Comparison of ENCODE assay signal across 8 cellular contexts in the genomic region with DNA sequence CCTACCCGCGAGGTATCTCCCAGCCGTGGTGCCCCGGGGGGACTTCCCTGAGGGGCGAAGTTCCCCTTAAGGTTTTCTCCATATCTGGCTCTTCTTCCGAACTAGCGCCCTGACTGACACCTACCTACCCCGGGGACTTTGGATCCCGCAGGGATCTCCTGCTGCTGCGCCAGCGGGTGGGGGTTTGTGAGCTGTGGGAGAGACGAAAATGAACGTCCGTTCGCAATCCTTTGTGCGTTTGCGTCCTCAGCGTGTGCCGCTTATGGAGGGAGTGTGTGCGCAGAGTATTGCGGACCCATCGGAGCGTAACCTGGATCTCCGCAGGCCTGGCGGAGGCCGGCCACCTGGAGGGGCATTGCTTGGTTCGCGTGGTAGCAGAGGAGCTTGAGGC. TPM values are rescaled to one million over a fixed set of nuclear protein-coding genes. Genes with fewer than 3 reads are reported as not detected.
DNase-seq lines count a peak whose midpoint lies in the region; ATAC-seq and TF ChIP-seq lines count a peak whose summit lies in the region.

No MANE protein-coding gene starts in this region.

- H3K4me1 ChIP-seq in HUES48 (ENCODE audit: control insufficient read depth, insufficient read depth, low read length) (peaks cover 20% of the 10 kb centered on the region), lower lobe of right lung (peaks cover 21% of the 10 kb centered on the region)

- TF ChIP-seq CTCF in dorsolateral prefrontal cortex (IDR thresholded peaks at IDR 0.05 in 54 of 56, conservative IDR thresholded peaks at IDR 0.05 in 2 of 56; ENCODE audit: low read depth in 1 of 56, partially characterized antibody in 56 of 56): no peak
- no peak for TF ChIP-seq CTCF in lower lobe of right lung (IDR thresholded peaks at IDR 0.05)

- H3K36me3 ChIP-seq in HUES48 (ENCODE audit: control insufficient read depth, insufficient read depth, low read length): peaks cover 59% of the 10 kb centered on the region
- peaks cover 23% of the 10 kb centered on the region for H3K36me3 ChIP-seq in lower lobe of right lung

- H3K4me1 Mint-ChIP-seq in stimulated activated naive CD8-positive, alpha-beta T cell treated with anti-CD3 and anti-CD28 coated beads, Interleukin-15, amount 100 ng/mL, for 72 hours: peaks cover 52% of the 10 kb centered on the region

- H3K9ac ChIP-seq in HUES48 (ENCODE audit: low read depth, low read length): peak overlapping the region; percentile 96

- H3K27me3 ChIP-seq in HUES48 (ENCODE audit: control insufficient read depth, insufficient read depth, low read length) (no peaks in the 10 kb centered on the region), dorsolateral prefrontal cortex (no peaks in the 10 kb centered on the region), lower lobe of right lung (ENCODE audit: low read depth) (no peaks in the 10 kb centered on the region)

- H3K4me3 ChIP-seq in HUES48 (ENCODE audit: low read depth, low read length) (peak overlapping the region; percentile 91), dorsolateral prefrontal cortex (peak overlapping the region; percentile 65 to 98 (median 91)), lower lobe of right lung (peak overlapping the region; percentile 79)

- peak overlapping the region; percentile 96 for H3K27ac ChIP-seq in HUES48 (ENCODE audit: low read depth, low read length)
- peak overlapping the region in 53 of 59 donors; percentile 13 to 91 (median 77) for H3K27ac ChIP-seq in dorsolateral prefrontal cortex
- H3K27ac ChIP-seq in lower lobe of right lung: peak overlapping the region; percentile 83

- H3K9me3 Mint-ChIP-seq in stimulated activated naive CD8-positive, alpha-beta T cell treated with anti-CD3 and anti-CD28 coated beads, Interleukin-15, amount 100 ng/mL, for 72 hours: no peaks in the 10 kb centered on the region

- DNase-seq in CMK (ENCODE audit: low read depth) (peak; percentile 25), dorsolateral prefrontal cortex (peak in 6 of 10 donors; percentile 14 to 49 (median 34)), lower lobe of right lung (peak; percentile 51), DMS153 treated with DMSO at 0.1 percent for 48 hours (lab: John Stamatoyannopoulos, UW; ENCODE audit: unreplicated experiment) (no peak)
- DNase-seq in stimulated activated naive CD8-positive, alpha-beta T cell treated with anti-CD3 and anti-CD28 coated beads, Interleukin-15, amount 100 ng/mL, for 72 hours: peak in 1 of 2 donors; percentile 34

- H3K27me3 Mint-ChIP-seq in stimulated activated naive CD8-positive, alpha-beta T cell treated with anti-CD3 and anti-CD28 coated beads, Interleukin-15, amount 100 ng/mL, for 72 hours: no peaks in the 10 kb centered on the region

- H3K27ac Mint-ChIP-seq in stimulated activated naive CD8-positive, alpha-beta T cell treated with anti-CD3 and anti-CD28 coated beads, Interleukin-15, amount 100 ng/mL, for 72 hours: peak overlapping the region; percentile 95 to 97

- peak overlapping the region; percentile 99 for H3K4me3 Mint-ChIP-seq in stimulated activated naive CD8-positive, alpha-beta T cell treated with anti-CD3 and anti-CD28 coated beads, Interleukin-15, amount 100 ng/mL, for 72 hours

- ATAC-seq in GM19463 (IDR thresholded peaks at IDR 0.05; ENCODE audit: unreplicated experiment) (peak; percentile 19), SK-N-SH treated with all-trans-retinoic acid at 6 μM for 48 hours (peak; percentile 69), lower lobe of right lung (peak; percentile 66 to 72)
- peak; percentile 47 for ATAC-seq in stimulated activated naive CD8-positive, alpha-beta T cell treated with anti-CD3 and anti-CD28 coated beads, Interleukin-15, amount 100 ng/mL, for 72 hours

- H3K9me3 ChIP-seq in HUES48 (ENCODE audit: control insufficient read depth, insufficient read depth, low read length) (no peaks in the 10 kb centered on the region), lower lobe of right lung (no peaks in the 10 kb centered on the region)

- intact Hi-C loops in dorsolateral prefrontal cortex (cut with DNase I): loop anchor here in 1 of 2 donors (5.0 kb wide), 2 partner anchors 57 to 262 kb away; partner anchors contain the start of gene IMP3
- intact Hi-C loops in lower lobe of right lung (cut with DNase I): no loop called here

TF ChIP-seq in SK-N-SH treated with all-trans-retinoic acid at 6 μM for 48 hours, 23 proteins besides CTCF, POLR2A, EP300 and RAD21:
- TF ChIP-seq ZFP30 (CRISPR knock-in tag; IDR thresholded peaks at IDR 0.05): no peak
- TF ChIP-seq, protein P1, sequence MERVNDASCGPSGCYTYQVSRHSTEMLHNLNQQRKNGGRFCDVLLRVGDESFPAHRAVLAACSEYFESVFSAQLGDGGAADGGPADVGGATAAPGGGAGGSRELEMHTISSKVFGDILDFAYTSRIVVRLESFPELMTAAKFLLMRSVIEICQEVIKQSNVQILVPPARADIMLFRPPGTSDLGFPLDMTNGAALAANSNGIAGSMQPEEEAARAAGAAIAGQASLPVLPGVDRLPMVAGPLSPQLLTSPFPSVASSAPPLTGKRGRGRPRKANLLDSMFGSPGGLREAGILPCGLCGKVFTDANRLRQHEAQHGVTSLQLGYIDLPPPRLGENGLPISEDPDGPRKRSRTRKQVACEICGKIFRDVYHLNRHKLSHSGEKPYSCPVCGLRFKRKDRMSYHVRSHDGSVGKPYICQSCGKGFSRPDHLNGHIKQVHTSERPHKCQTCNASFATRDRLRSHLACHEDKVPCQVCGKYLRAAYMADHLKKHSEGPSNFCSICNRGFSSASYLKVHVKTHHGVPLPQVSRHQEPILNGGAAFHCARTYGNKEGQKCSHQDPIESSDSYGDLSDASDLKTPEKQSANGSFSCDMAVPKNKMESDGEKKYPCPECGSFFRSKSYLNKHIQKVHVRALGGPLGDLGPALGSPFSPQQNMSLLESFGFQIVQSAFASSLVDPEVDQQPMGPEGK (CRISPR knock-in tag; IDR thresholded peaks at IDR 0.05; ENCODE audit: borderline replicate concordance): no peak
- no peak for TF ChIP-seq ZC3H10 (CRISPR knock-in tag; IDR thresholded peaks at IDR 0.05)
- TF ChIP-seq BACH2 (CRISPR knock-in tag; IDR thresholded peaks at IDR 0.05; ENCODE audit: borderline replicate concordance): no peak
- TF ChIP-seq ISL1 (CRISPR knock-in tag; IDR thresholded peaks at IDR 0.05): no peak
- TF ChIP-seq SNAI2 (CRISPR knock-in tag; IDR thresholded peaks at IDR 0.05): no peak
- no peak for TF ChIP-seq CSRNP3 (CRISPR knock-in tag; IDR thresholded peaks at IDR 0.05)

RNA-seq across cellular contexts. Expression of gene FBXO22, which starts 0.6 kb away (rescaled TPM):
- 10 to 100 TPM; 18.2 to 31.2 (median 23.7) TPM for total RNA-seq in dorsolateral prefrontal cortex
- total RNA-seq in lower lobe of right lung: 20.4 TPM

Comparison
In these comparisons a context has a peak if more than half of its experiments do, and no peak if none do; other contexts are left out.
1. ATAC-seq: peak in every context shown above with its lines; median percentile 69 in SK-N-SH treated with all-trans-retinoic acid at 6 μM for 48 hours; 69 in lower lobe of right lung; 47 in stimulated activated naive CD8-positive, alpha-beta T cell treated with anti-CD3 and anti-CD28 coated beads, Interleukin-15, amount 100 ng/mL, for 72 hours; 19 in GM19463.